In genomic region chr17:3546997-3547396, GRCh38 we compare ENCODE assay signal across 24 cellular contexts. TPM values are rescaled to one million over a fixed set of nuclear protein-coding genes. Genes with fewer than 3 reads are reported as not detected.
A peak's percentile ranks its signal among the peaks of the same experiment; 100 is the strongest.
DNase-seq lines count a peak whose midpoint lies in the region; ATAC-seq, FAIRE-seq and TF ChIP-seq lines count a peak whose summit lies in the region.
"Had no signal": no experiment of that assay in that cellular context is flagged by ENCODE, and none has a peak within 500 bp of the region (broad histone marks: within the 10 kb centered on the region; RNA-seq: fewer than 3 reads in every experiment).

No MANE protein-coding gene starts in this region.

- H3K36me3 Mint-ChIP-seq in H9 (ENCODE audit: insufficient read depth in 1 of 3, low read depth in 3 of 3): peaks cover 0 to 5% (median 0%) of the 10 kb centered on the region in 3 experiments; a peak in 2 of 7 replicates
- H3K36me3 Mint-ChIP-seq: CD14-positive monocyte; CD4-positive, alpha-beta memory T cell; CD4-positive, CD25-positive, alpha-beta regulatory T cell; CD8-positive, alpha-beta memory T cell had no signal

- H3K4me3 Mint-ChIP-seq in H9: no peak overlapping the region
- H3K4me3 Mint-ChIP-seq: CD14-positive monocyte; CD4-positive, alpha-beta memory T cell; CD4-positive, CD25-positive, alpha-beta regulatory T cell; CD8-positive, alpha-beta memory T cell had no signal

- H3K9ac ChIP-seq in H9 (ENCODE audit: extremely low read depth, insufficient read length, low read length): no peak overlapping the region
- no peak overlapping the region for H3K9ac ChIP-seq in H1 (replicated peaks in 1 of 4; ENCODE audit: extremely low read depth in 1 of 4, low read depth in 3 of 4, low read length in 3 of 4)
- H3K9ac ChIP-seq in neuronal stem cell (ENCODE audit: low read depth, low read length, poor library complexity): no peak overlapping the region
- H3K9ac ChIP-seq: BLaER1 had no signal

- no peak overlapping the region for H3K27ac ChIP-seq in left ventricle myocardium inferior (replicated peaks)
- H3K27ac ChIP-seq in H9 (ENCODE audit: insufficient read length, low read depth, low read length): no peak overlapping the region
- H3K27ac ChIP-seq in H1 (ENCODE audit: low read depth, low read length): no peak overlapping the region
- H3K27ac ChIP-seq in neuronal stem cell (replicated peaks; ENCODE audit: low read length): no peak overlapping the region
- no peak overlapping the region for H3K27ac ChIP-seq in foreskin keratinocyte
- H3K27ac ChIP-seq: BLaER1 had no signal

- no peak for TF ChIP-seq POLR2A in H1 (IDR thresholded peaks at IDR 0.05; ENCODE audit: control extremely low read depth in 1 of 2, low read depth in 2 of 2, low read length in 2 of 2)

- DNase-seq in Right ventricle myocardium superior (peak; percentile 7), left ventricle myocardium inferior (no peak), H9 (peak; percentile 26), H1 (ENCODE audit: low read depth in 1 of 2, low spot score in 2 of 2) (no peak), neuronal stem cell (ENCODE audit: low spot score) (no peak), D721Med (ENCODE audit: insufficient read length, low spot score) (no peak), epidermal melanocyte (ENCODE audit: insufficient read length, low spot score) (no peak), foreskin keratinocyte (no peak)
- DNase-seq: 8988T; ACHN; BE2C; C1 segment of cervical spinal cord; CD4-positive, alpha-beta memory T cell; CD4-positive, CD25-positive, alpha-beta regulatory T cell; COR-L47; DMS79 treated with DMSO at 0.1 percent for 48 hours; GF-D8 had no signal

- peaks cover 9% of the 10 kb centered on the region for H3K27me3 ChIP-seq in left ventricle myocardium inferior (ENCODE audit: low read depth)
- H3K27me3 ChIP-seq in H9 (ENCODE audit: insufficient read depth, low read length): no peaks in the 10 kb centered on the region
- H3K27me3 ChIP-seq in H1 (replicated peaks in 1 of 4; ENCODE audit: control insufficient read depth in 3 of 4, extremely low read depth in 1 of 4, insufficient read depth in 3 of 4, low read length in 3 of 4): no peaks in the 10 kb centered on the region
- H3K27me3 ChIP-seq in neuronal stem cell (ENCODE audit: control insufficient read depth in 3 of 3, insufficient read depth in 3 of 3, low read depth in 1 of 3, low read length in 3 of 3): peaks cover 0 to 16% (median 0%) of the 10 kb centered on the region in 3 experiments
- no peaks in the 10 kb centered on the region for H3K27me3 ChIP-seq in foreskin keratinocyte
- H3K27me3 ChIP-seq: BE2C, BLaER1 had no signal

- H2BK5ac ChIP-seq in H9 (ENCODE audit: insufficient read length, low read length) (no peak overlapping the region), H1 (ENCODE audit: low read depth, low read length) (no peak overlapping the region), neuronal stem cell (ENCODE audit: low read length) (no peak overlapping the region)

- H3K4me1 ChIP-seq in left ventricle myocardium inferior (no peaks in the 10 kb centered on the region), H9 (ENCODE audit: insufficient read depth, low read length) (no peaks in the 10 kb centered on the region), H1 (replicated peaks in 1 of 4; ENCODE audit: control insufficient read depth in 3 of 4, insufficient read depth in 4 of 4, low read length in 3 of 4) (peaks cover 0 to 2% (median 0%) of the 10 kb centered on the region in 4 experiments; a peak in 1 of 7 replicates), neuronal stem cell (ENCODE audit: control insufficient read depth in 2 of 2, insufficient read depth in 1 of 2, low read depth in 1 of 2, low read length in 2 of 2) (no peaks in the 10 kb centered on the region), foreskin keratinocyte (peaks cover 8% of the 10 kb centered on the region)
- H3K4me1 ChIP-seq: BE2C, BLaER1 had no signal

- H3K23ac ChIP-seq in H9 (ENCODE audit: insufficient read length, low read depth, low read length) (no peak overlapping the region), H1 (ENCODE audit: insufficient read length) (no peak overlapping the region), neuronal stem cell (ENCODE audit: low read depth, low read length, poor library complexity) (peak overlapping the region; percentile 47)

- H3K56ac ChIP-seq in H9 (ENCODE audit: insufficient read length, low read depth, low read length) (no peak overlapping the region), H1 (replicated peaks; ENCODE audit: insufficient read length, low read depth, low read length) (no peak overlapping the region)

- no peak overlapping the region for H4K8ac ChIP-seq in H9 (replicated peaks; ENCODE audit: insufficient read length, low read depth, low read length)
- H4K8ac ChIP-seq in H1 (ENCODE audit: extremely low read depth, insufficient read depth, low read length): 0 out of 2 replicates have a peak overlapping the region, but pooled peaks have one; percentile 57
- no peak overlapping the region for H4K8ac ChIP-seq in neuronal stem cell (ENCODE audit: low read depth, low read length)

- H3K18ac ChIP-seq in H9 (ENCODE audit: insufficient read length, low read depth, low read length): no peak overlapping the region
- no peak overlapping the region for H3K18ac ChIP-seq in H1 (ENCODE audit: extremely low read depth, low read length)
- H3K18ac ChIP-seq in neuronal stem cell (ENCODE audit: low read length): no peak overlapping the region

- no peak for TF ChIP-seq RAD21 in H1 (IDR thresholded peaks at IDR 0.05 in 1 of 2, conservative IDR thresholded peaks at IDR 0.05 in 1 of 2; ENCODE audit: low read depth in 2 of 2, low read length in 2 of 2)

- H4K91ac ChIP-seq in H9 (ENCODE audit: insufficient read length, low read depth, low read length) (no peak overlapping the region), H1 (replicated peaks; ENCODE audit: insufficient read length, low read length) (no peak overlapping the region), neuronal stem cell (ENCODE audit: low read depth, low read length, poor library complexity) (no peak overlapping the region)

- 0 out of 2 replicates have a peak, but pooled peaks cover 2% of the 10 kb centered on the region for H3K27me3 Mint-ChIP-seq in H9 (ENCODE audit: low read depth)

- H3K14ac ChIP-seq in H9 (ENCODE audit: insufficient read depth, low read length) (no peak overlapping the region), H1 (ENCODE audit: insufficient read length) (no peak overlapping the region), neuronal stem cell (ENCODE audit: low read length) (no peak overlapping the region)

- H3K79me1 ChIP-seq in H9 (ENCODE audit: insufficient read depth, low read depth, low read length, poor library complexity, severe bottlenecking) (no peaks in the 10 kb centered on the region), H1 (ENCODE audit: low read depth, low read length) (no peaks in the 10 kb centered on the region), neuronal stem cell (ENCODE audit: low read depth, low read length) (no peaks in the 10 kb centered on the region)

- H4K5ac ChIP-seq in H9 (ENCODE audit: insufficient read length, low read depth, low read length) (no peak overlapping the region), H1 (ENCODE audit: insufficient read length, low read depth, low read length) (no peak overlapping the region)

- no peak overlapping the region for H3K4me2 ChIP-seq in H9 (ENCODE audit: insufficient read depth, insufficient read length, low read length)
- no peak overlapping the region for H3K4me2 ChIP-seq in H1 (ENCODE audit: insufficient read depth in 1 of 2, low read depth in 2 of 2, low read length in 2 of 2)
- no peak overlapping the region for H3K4me2 ChIP-seq in neuronal stem cell (ENCODE audit: insufficient read depth, low read length, poor library complexity, severe bottlenecking)
- H3K4me2 ChIP-seq: BLaER1 had no signal

- no peak overlapping the region for H2BK120ac ChIP-seq in H9 (ENCODE audit: low read depth, low read length, poor library complexity, severe bottlenecking)
- H2BK120ac ChIP-seq in H1 (replicated peaks; ENCODE audit: low read depth, low read length): no peak overlapping the region
- H2BK120ac ChIP-seq in neuronal stem cell (ENCODE audit: low read depth, low read length): peak overlapping the region; percentile 64

- H3K79me2 ChIP-seq in H9 (ENCODE audit: insufficient read depth, low read length) (no peaks in the 10 kb centered on the region), H1 (ENCODE audit: control insufficient read depth in 1 of 2, insufficient read depth in 2 of 2, low read length in 2 of 2) (no peaks in the 10 kb centered on the region)

- peaks cover 5 to 6% of the 10 kb centered on the region in 2 experiments; a peak in 3 of 5 replicates for H3K9me3 Mint-ChIP-seq in H9
- H3K9me3 Mint-ChIP-seq: CD8-positive, alpha-beta memory T cell had no signal

- FAIRE-seq in H1 (lab: Jason Lieb, UNC) (no peak), D721Med (lab: Jason Lieb, UNC) (no peak)
- FAIRE-seq: A204.1, G401.6, GM12891, GM19239 had no signal

- TF ChIP-seq CTCF in left ventricle myocardium inferior (IDR thresholded peaks at IDR 0.05; ENCODE audit: borderline replicate concordance): no peak
- TF ChIP-seq CTCF in H9 (conservative IDR thresholded peaks at IDR 0.05): no peak
- no peak for TF ChIP-seq CTCF in H1 (IDR thresholded peaks at IDR 0.05; ENCODE audit: control extremely low read depth in 1 of 3, insufficient read depth in 1 of 3, low read depth in 1 of 3, low read length in 3 of 3)
- TF ChIP-seq CTCF in D721Med (IDR thresholded peaks at IDR 0.05; ENCODE audit: insufficient read depth, missing control alignments): no peak
- TF ChIP-seq CTCF in foreskin keratinocyte (conservative IDR thresholded peaks at IDR 0.05): no peak

- no peak overlapping the region for H3K4me3 ChIP-seq in left ventricle myocardium inferior
- H3K4me3 ChIP-seq in H1 (ENCODE audit: extremely low read depth in 1 of 4, insufficient read depth in 2 of 4, low read depth in 3 of 4, low read length in 4 of 4): no peak overlapping the region
- H3K4me3 ChIP-seq in neuronal stem cell (ENCODE audit: low read length in 2 of 2): peak overlapping the region in 1 of 2 donors; percentile 59
- H3K4me3 ChIP-seq: BLaER1 had no signal

- ATAC-seq in Right ventricle myocardium superior (ENCODE audit: poor library complexity): no peak
- ATAC-seq in foreskin keratinocyte: no peak

- H3K23me2 ChIP-seq in H9 (ENCODE audit: insufficient read length, low read depth, low read length, poor library complexity, severe bottlenecking): no peaks in the 10 kb centered on the region
- peaks cover 7% of the 10 kb centered on the region; the same call in 1 of the 2 replicates for H3K23me2 ChIP-seq in H1 (ENCODE audit: low read depth, low read length)

- no peaks in the 10 kb centered on the region for H3K9me3 ChIP-seq in left ventricle myocardium inferior (replicated peaks)
- H3K9me3 ChIP-seq in H9 (ENCODE audit: control insufficient read depth, low read depth, low read length): no peaks in the 10 kb centered on the region
- H3K9me3 ChIP-seq in H1 (ENCODE audit: insufficient read depth in 2 of 2, low read depth in 1 of 2, low read length in 1 of 2): no peaks in the 10 kb centered on the region
- H3K9me3 ChIP-seq in neuronal stem cell (replicated peaks in 1 of 2; ENCODE audit: control insufficient read depth in 2 of 2, insufficient read depth in 1 of 2, low read depth in 1 of 2, low read length in 2 of 2): no peaks in the 10 kb centered on the region
- H3K9me3 ChIP-seq: BE2C, BLaER1 had no signal

- H3K27ac Mint-ChIP-seq in H9: no peak overlapping the region
- H3K27ac Mint-ChIP-seq: CD14-positive monocyte; CD4-positive, CD25-positive, alpha-beta regulatory T cell; CD8-positive, alpha-beta memory T cell had no signal

- CTCF ChIA-PET in H1 (lab: Charles Lee; ENCODE audit: partially characterized antibody): interaction anchor here (0.6 to 2.2 kb wide), 4 partner anchors 12 to 617 kb away, joined by 3 to 11 read pairs (median 4); no protein-coding TSS in a partner anchor

- POLR2A ChIA-PET in H1 (lab: Charles Lee; ENCODE audit: partially characterized antibody): no interaction called here

- intact Hi-C loops in Right ventricle myocardium superior (cut with DNase I) (no loop called here), left ventricle myocardium inferior (cut with micrococcal nuclease) (no loop called here)

- H2AFZ ChIP-seq in H9 (ENCODE audit: low read length) (no peak overlapping the region), H1 (ENCODE audit: low read length) (no peak overlapping the region), neuronal stem cell (ENCODE audit: low read length) (no peak overlapping the region)

- no peaks in the 10 kb centered on the region for H3K36me3 ChIP-seq in left ventricle myocardium inferior
- H3K36me3 ChIP-seq in H1 (ENCODE audit: control insufficient read depth in 2 of 4, insufficient read depth in 4 of 4, low read length in 3 of 4): no peaks in the 10 kb centered on the region
- no peaks in the 10 kb centered on the region for H3K36me3 ChIP-seq in neuronal stem cell (replicated peaks in 1 of 2; ENCODE audit: control insufficient read depth in 2 of 2, insufficient read depth in 2 of 2, low read length in 2 of 2)
- H3K36me3 ChIP-seq: BE2C, BLaER1 had no signal

- H2BK20ac ChIP-seq in H9 (ENCODE audit: low read depth, low read length, poor library complexity, severe bottlenecking) (no peak overlapping the region), H1 (ENCODE audit: low read length) (no peak overlapping the region)

- no peaks in the 10 kb centered on the region for H3K4me1 Mint-ChIP-seq in H9
- H3K4me1 Mint-ChIP-seq: CD14-positive monocyte; CD4-positive, alpha-beta memory T cell; CD8-positive, alpha-beta memory T cell had no signal

- H3K4ac ChIP-seq in H9 (ENCODE audit: low read depth, low read length) (no peak overlapping the region), H1 (replicated peaks; ENCODE audit: insufficient read length, low read depth, low read length) (no peak overlapping the region), neuronal stem cell (ENCODE audit: low read length) (no peak overlapping the region)

- H2BK12ac ChIP-seq in H9 (ENCODE audit: insufficient read length, low read depth, low read length): no peak overlapping the region
- H2BK12ac ChIP-seq in H1 (ENCODE audit: low read depth, low read length): no peak overlapping the region
- no peak overlapping the region for H2BK12ac ChIP-seq in neuronal stem cell (ENCODE audit: low read length)

- no peak overlapping the region for H2AK5ac ChIP-seq in H9 (ENCODE audit: insufficient read length, low read length)
- H2AK5ac ChIP-seq in H1 (ENCODE audit: low read depth, low read length): no peak overlapping the region
- H2AK5ac ChIP-seq in neuronal stem cell (ENCODE audit: low read depth, low read length): no peak overlapping the region

- no peaks in the 10 kb centered on the region for H4K20me1 ChIP-seq in H9 (ENCODE audit: control insufficient read depth, insufficient read depth, insufficient read length)
- peaks cover 0 to 4% of the 10 kb centered on the region in 2 experiments for H4K20me1 ChIP-seq in H1 (replicated peaks in 1 of 2; ENCODE audit: control insufficient read depth in 1 of 2, insufficient read depth in 2 of 2, low read length in 2 of 2)
- H4K20me1 ChIP-seq: BLaER1 had no signal

- no peak for TF ChIP-seq EP300 in H1 (IDR thresholded peaks at IDR 0.05; ENCODE audit: borderline replicate concordance in 1 of 2, low read depth in 2 of 2, low read length in 2 of 2)

- WGBS in H9 (ENCODE audit: extremely low coverage, insufficient read length, low lambda C conversion rate): no CpG with 5 or more reads among the region's 8 CpGs
- 99% methylated on average over 8 of the region's 8 CpGs; no CpG with 5 or more reads in 1 of the 2 experiments for WGBS in H1 (ENCODE audit: extremely low coverage in 1 of 2, insufficient coverage in 1 of 2, insufficient read length in 1 of 2, insufficient replicate concordance in 2 of 2, low coverage in 1 of 2, low lambda C conversion rate in 2 of 2, missing lambda C conversion rate in 1 of 2), 2 experiments
- no CpG with 5 or more reads among the region's 8 CpGs for WGBS in neuronal stem cell (ENCODE audit: extremely low coverage in 2 of 2, insufficient read length in 2 of 2, insufficient replicate concordance in 1 of 2), 2 donors

- no peak overlapping the region for H3T11ph ChIP-seq in H9 (ENCODE audit: low read length)

- no peak overlapping the region for H2BK15ac ChIP-seq in H9 (ENCODE audit: low read depth, low read length)
- 0 out of 2 replicates have a peak overlapping the region, but pooled peaks have one; percentile 16 for H2BK15ac ChIP-seq in H1 (ENCODE audit: low read length)
- peak overlapping the region; percentile 60 for H2BK15ac ChIP-seq in neuronal stem cell (ENCODE audit: low read length)

RNA-seq across cellular contexts. Expression of gene TRPV3, which starts 10.6 kb away (rescaled TPM):
- 1.0 TPM for total RNA-seq in Right ventricle myocardium superior
- total RNA-seq in left ventricle myocardium inferior: 1.0 TPM
- total RNA-seq in H9 (2021): 0.63 and 1.2 TPM in 2 replicates
- total RNA-seq in H1 (2021; fragmentation: NEBNext Ultra II Directional; extraction: Animal tissue kit (Norgen Biotek cat#: 25700)): 0.40 and 0.56 TPM in 2 replicates
- 1.0 and 1.1 TPM in 2 replicates for polyA plus RNA-seq in H1 (2011; rRNA removed)
- polyA plus RNA-seq in H1 (2011; cell fraction: cytosol; rRNA removed): 1.6 TPM
- 3.0 TPM for polyA plus RNA-seq in H1 (2011; cell fraction: nucleus; rRNA removed)
- 0.55 to 0.91 TPM (median 0.73 TPM) in 4 replicates for polyA plus RNA-seq in H1 (2012, experiment 1 of 2)
- 0.12 TPM for polyA plus RNA-seq in H1 (2012, experiment 2 of 2)
- 0.36 TPM for polyA plus RNA-seq in H1 (2013, experiment 1 of 2)
- polyA plus RNA-seq in H1 (2013, experiment 2 of 2): 0.28 TPM
- polyA minus RNA-seq in H1 (2011; rRNA and poly(A)+ RNA removed): 1.9 and 5.2 TPM in 2 replicates
- 1.3 TPM for polyA minus RNA-seq in H1 (2011; cell fraction: cytosol; rRNA and poly(A)+ RNA removed)
- polyA minus RNA-seq in H1 (2011; cell fraction: nucleus; rRNA and poly(A)+ RNA removed): 1.9 TPM
- 2.0 TPM for polyA plus RNA-seq in neuronal stem cell (2013, experiment 1 of 2)
- 2.4 TPM for polyA plus RNA-seq in neuronal stem cell (2013, experiment 2 of 2)
- total RNA-seq in foreskin keratinocyte: 7.7 and 14.8 TPM in 2 replicates
- polyA plus RNA-seq in foreskin keratinocyte: 2.3 and 3.5 TPM in 2 replicates
- polyA plus RNA-seq: CD14-positive monocyte; CD4-positive, alpha-beta memory T cell had no signal

Comparison
In these comparisons a context has a peak if more than half of its experiments do, and no peak if none do; other contexts are left out.
1. DNase-seq: peak in Right ventricle myocardium superior (single experiment) and H9 (single experiment); none in left ventricle myocardium inferior (single experiment), H1 (0 of 2), neuronal stem cell (single experiment), D721Med (single experiment), epidermal melanocyte (single experiment) and foreskin keratinocyte (0 of 2).